8 cellular contexts compared by ENCODE assay signal in the genomic region with DNA sequence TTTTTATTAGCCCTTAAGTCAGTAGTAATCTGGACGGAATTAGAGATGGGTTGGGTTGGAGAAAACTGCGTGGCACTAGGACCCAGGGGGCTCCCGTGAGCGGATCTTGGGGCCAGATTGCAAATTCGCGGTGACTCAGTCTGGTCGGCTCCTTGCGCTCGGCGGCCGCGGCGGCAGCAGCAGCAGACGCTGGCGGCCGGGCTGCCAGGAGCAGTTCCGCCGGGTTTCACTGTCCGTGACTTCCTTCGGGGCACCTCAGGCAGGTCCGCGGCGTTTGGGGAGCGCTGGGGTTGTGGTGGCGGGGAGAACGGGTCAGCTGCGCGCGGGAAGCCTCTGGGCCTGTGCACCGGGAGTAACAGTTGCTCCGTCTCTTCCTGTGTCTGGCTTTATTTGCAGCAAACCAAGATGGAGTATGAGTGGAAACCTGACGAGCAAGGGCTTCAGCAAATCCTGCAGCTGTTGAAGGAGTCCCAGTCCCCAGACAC. TPM values are rescaled to one million over a fixed set of nuclear protein-coding genes. Genes with fewer than 3 reads are reported as not detected.
DNase-seq lines count a peak whose midpoint lies in the region; ATAC-seq lines count a peak whose summit lies in the region.

No MANE protein-coding gene starts in this region.

- peak overlapping the region; percentile 93 for H3K56ac ChIP-seq in mesendoderm (ENCODE audit: low read length)

- WGBS in mesendoderm (ENCODE audit: extremely low coverage, insufficient coverage, low lambda C conversion rate), result no CpG with 5 or more reads among the region's 32 CpGs

- POLR2A ChIA-PET in CD8-positive, alpha-beta memory T cell (lab: Charles Lee), result interaction anchor here (1.8 kb wide), 1 partner anchor 31 kb away, joined by 5 read pairs; the partner anchor contains the start of gene TNPO1

- peaks cover 1% of the 10 kb centered on the region for H3K79me1 ChIP-seq in mesendoderm (ENCODE audit: low read length)

- peaks cover 39% of the 10 kb centered on the region for H3K4me1 ChIP-seq in CD8-positive, alpha-beta memory T cell (ENCODE audit: insufficient read depth, low read length)
- H3K4me1 ChIP-seq in endocrine pancreas (ENCODE audit: control insufficient read depth, insufficient read depth, low read length), result peaks cover 37% of the 10 kb centered on the region
- no peaks in the 10 kb centered on the region for H3K4me1 ChIP-seq in mesendoderm (ENCODE audit: control insufficient read depth, low read depth, low read length)

- H3K9me3 Mint-ChIP-seq in CD8-positive, alpha-beta memory T cell, result no peaks in the 10 kb centered on the region
- H3K9me3 Mint-ChIP-seq in activated CD8-positive, alpha-beta memory T cell treated with anti-CD3 and anti-CD28 coated beads, Interleukin-2, amount 10 ng/mL, durations not matched to agents 7 days and 5 days (ENCODE audit: low read depth), result no peaks in the 10 kb centered on the region

- peak overlapping the region; percentile 74 for H3K4ac ChIP-seq in mesendoderm (ENCODE audit: low read depth, low read length)

- H3K27ac Mint-ChIP-seq in CD8-positive, alpha-beta memory T cell, result peak overlapping the region; percentile 86 to 99 (median 98)
- H3K27ac Mint-ChIP-seq in activated CD8-positive, alpha-beta memory T cell treated with anti-CD3 and anti-CD28 coated beads, Interleukin-2, amount 10 ng/mL, durations not matched to agents 7 days and 5 days, result peak overlapping the region; percentile 95

- H3K36me3 ChIP-seq in CD8-positive, alpha-beta memory T cell (ENCODE audit: insufficient read depth, low read length), result no peaks in the 10 kb centered on the region
- H3K36me3 ChIP-seq in endocrine pancreas (ENCODE audit: control insufficient read depth, insufficient read depth, low read length), result no peaks in the 10 kb centered on the region
- H3K36me3 ChIP-seq in mesendoderm (ENCODE audit: control insufficient read depth, insufficient read depth, low read length), result no peaks in the 10 kb centered on the region

- H3K27ac ChIP-seq in CD8-positive, alpha-beta memory T cell (ENCODE audit: low read depth, low read length), result peak overlapping the region; percentile 91
- H3K27ac ChIP-seq in mesendoderm (ENCODE audit: low read depth, low read length), result peak overlapping the region; percentile 96

- no peak overlapping the region for H4K5ac ChIP-seq in mesendoderm (ENCODE audit: low read length)

- H2AK5ac ChIP-seq in mesendoderm (ENCODE audit: low read length), result no peak overlapping the region

- no peak overlapping the region for H4K8ac ChIP-seq in mesendoderm (ENCODE audit: low read depth, low read length)

- peak overlapping the region; percentile 84 for H3K18ac ChIP-seq in mesendoderm (ENCODE audit: low read length)

- H3K4me3 ChIP-seq in CD8-positive, alpha-beta memory T cell (ENCODE audit: low read length), result peak overlapping the region; percentile 92
- H3K4me3 ChIP-seq in endocrine pancreas (ENCODE audit: control insufficient read depth, insufficient read depth, low read length) (peak overlapping the region; percentile 67), mesendoderm (ENCODE audit: low read length) (peak overlapping the region; percentile 88)

- H3K36me3 Mint-ChIP-seq in CD8-positive, alpha-beta memory T cell, result peaks cover 0 to 18% (median 3%) of the 10 kb centered on the region in 3 donors
- peaks cover 14% of the 10 kb centered on the region for H3K36me3 Mint-ChIP-seq in activated CD8-positive, alpha-beta memory T cell treated with anti-CD3 and anti-CD28 coated beads, Interleukin-2, amount 10 ng/mL, durations not matched to agents 7 days and 5 days

- H3K27me3 ChIP-seq in CD8-positive, alpha-beta memory T cell (ENCODE audit: insufficient read depth, low read length, poor library complexity, severe bottlenecking), result no peaks in the 10 kb centered on the region
- H3K27me3 ChIP-seq in endocrine pancreas (ENCODE audit: control insufficient read depth, insufficient read depth, low read length), result no peaks in the 10 kb centered on the region
- H3K27me3 ChIP-seq in mesendoderm (ENCODE audit: insufficient read depth, low read length, poor library complexity), result no peaks in the 10 kb centered on the region

- peak overlapping the region; percentile 97 to 99 (median 99) for H3K4me3 Mint-ChIP-seq in CD8-positive, alpha-beta memory T cell
- peak overlapping the region; percentile 97 for H3K4me3 Mint-ChIP-seq in activated CD8-positive, alpha-beta memory T cell treated with anti-CD3 and anti-CD28 coated beads, Interleukin-2, amount 10 ng/mL, durations not matched to agents 7 days and 5 days

- no peak overlapping the region for H2BK15ac ChIP-seq in mesendoderm (replicated peaks; ENCODE audit: low read depth)

- peaks cover 46 to 66% (median 57%) of the 10 kb centered on the region in 3 donors for H3K4me1 Mint-ChIP-seq in CD8-positive, alpha-beta memory T cell
- peaks cover 41% of the 10 kb centered on the region for H3K4me1 Mint-ChIP-seq in activated CD8-positive, alpha-beta memory T cell treated with anti-CD3 and anti-CD28 coated beads, Interleukin-2, amount 10 ng/mL, durations not matched to agents 7 days and 5 days

- H2BK5ac ChIP-seq in mesendoderm (ENCODE audit: low read length), result peak overlapping the region; percentile 52

- ATAC-seq in GM19452 (IDR thresholded peaks at IDR 0.05; ENCODE audit: unreplicated experiment), result peak; percentile 71
- ATAC-seq in activated CD8-positive, alpha-beta memory T cell treated with anti-CD3 and anti-CD28 coated beads, Interleukin-2, amount 10 ng/mL, durations not matched to agents 7 days and 5 days, result peak; percentile 83

- H3K27me3 Mint-ChIP-seq in CD8-positive, alpha-beta memory T cell, result peaks cover 0 to 3% of the 10 kb centered on the region in 2 donors
- no peaks in the 10 kb centered on the region for H3K27me3 Mint-ChIP-seq in activated CD8-positive, alpha-beta memory T cell treated with anti-CD3 and anti-CD28 coated beads, Interleukin-2, amount 10 ng/mL, durations not matched to agents 7 days and 5 days

- peak; percentile 78 to 87 (median 83) for DNase-seq in CD8-positive, alpha-beta memory T cell
- DNase-seq in HK-2 (ENCODE audit: unreplicated experiment), result peak; percentile 83
- peak; percentile 86 to 96 for DNase-seq in NOMO-1 (lab: John Stamatoyannopoulos, UW; ENCODE audit: unreplicated experiment in 2 of 2)
- DNase-seq in activated CD8-positive, alpha-beta memory T cell treated with anti-CD3 and anti-CD28 coated beads, Interleukin-2, amount 10 ng/mL, durations not matched to agents 7 days and 5 days, result peak; percentile 92
- peak; percentile 96 for DNase-seq in mesendoderm
- DNase-seq in stimulated activated CD8-positive, alpha-beta memory T cell treated with anti-CD3 and anti-CD28 coated beads, Interleukin-12 subunit alpha, Interleukin-12 subunit beta, amount 100 ng/mL, for 4 hours (ENCODE audit: low read depth), result peak; percentile 76

- CTCF ChIA-PET in CD8-positive, alpha-beta memory T cell (lab: Charles Lee), result interaction anchor here (0.8 to 2.9 kb wide), 2 partner anchors 30 to 539 kb away, joined by 3 to 16 read pairs; partner anchors contain the start of gene TNPO1
- CTCF ChIA-PET in activated CD8-positive, alpha-beta memory T cell treated with anti-CD3 and anti-CD28 coated beads, Interleukin-2, amount 10 ng/mL, durations not matched to agents 7 days and 5 days (lab: Charles Lee), result interaction anchor here (2.5 kb wide), 1 partner anchor 29 kb away, joined by 10 read pairs; no protein-coding TSS in a partner anchor

- peak overlapping the region; percentile 54 for H2BK120ac ChIP-seq in mesendoderm (ENCODE audit: low read depth, low read length)

- H3K79me2 ChIP-seq in mesendoderm (ENCODE audit: control insufficient read depth, insufficient read depth, low read length), result peaks cover 33% of the 10 kb centered on the region

- H3K9me3 ChIP-seq in CD8-positive, alpha-beta memory T cell (ENCODE audit: low read length), result no peaks in the 10 kb centered on the region
- H3K9me3 ChIP-seq in endocrine pancreas (ENCODE audit: control insufficient read depth, low read length), result no peaks in the 10 kb centered on the region

- H3K23ac ChIP-seq in mesendoderm (ENCODE audit: low read length), result peak overlapping the region; percentile 11

- peak overlapping the region; percentile 15 for H3K4me2 ChIP-seq in mesendoderm (ENCODE audit: low read length)

- H3K9ac ChIP-seq in endocrine pancreas (ENCODE audit: control insufficient read depth, insufficient read depth, low read length), result peak overlapping the region; percentile 95
- peak overlapping the region; percentile 93 for H3K9ac ChIP-seq in mesendoderm (ENCODE audit: low read length)

RNA-seq across cellular contexts. Expression of gene TNPO1, which starts 31.6 kb away (rescaled TPM):
- 100 to 1,000 TPM; 134 to 137 TPM for total RNA-seq in CD8-positive, alpha-beta memory T cell
- polyA plus RNA-seq in CD8-positive, alpha-beta memory T cell, result 49.7 TPM
- total RNA-seq in activated CD8-positive, alpha-beta memory T cell treated with anti-CD3 and anti-CD28 coated beads, Interleukin-2, amount 10 ng/mL, durations not matched to agents 7 days and 5 days, result 10 to 100 TPM; 87.8 to 89.6 TPM
- 124 TPM for polyA plus RNA-seq in mesendoderm (2013, experiment 1 of 2)
- polyA plus RNA-seq in mesendoderm (2013, experiment 2 of 2), result 126 TPM

Comparison
In these comparisons a context has a peak if more than half of its experiments do, and no peak if none do; other contexts are left out.
1. Peak in every context shown above with its lines: DNase-seq, ATAC-seq, H3K4me3 ChIP-seq and H3K27ac ChIP-seq.